In genomic region chr6:33840064-33840926, GRCh38 we compare ENCODE assay signal across 8 cellular contexts. TPM values are rescaled to one million over a fixed set of nuclear protein-coding genes. Genes with fewer than 3 reads are reported as not detected.
A peak's percentile ranks its signal among the peaks of the same experiment; 100 is the strongest.
DNase-seq lines count a peak whose midpoint lies in the region; ATAC-seq lines count a peak whose summit lies in the region.

No MANE protein-coding gene starts in this region.

- ATAC-seq in GM18519 (IDR thresholded peaks at IDR 0.05; ENCODE audit: low FRiP score, unreplicated experiment): no peak

- peak; percentile 41 for DNase-seq in activated T-cell treated with anti-CD3 and anti-CD28 coated beads for 24 hours (ENCODE audit: low read depth)
- DNase-seq in activated T-cell treated with anti-CD3 and anti-CD28 coated beads, Interleukin-2, amount 50 U/mL, for 1 hour: no peak
- DNase-seq in HK-2 (ENCODE audit: unreplicated experiment): peak; percentile 74
- peak; percentile 50 for DNase-seq in SKM-1 (lab: John Stamatoyannopoulos, UW; ENCODE audit: unreplicated experiment)
- DNase-seq in T47D (ENCODE audit: low read depth in 1 of 2, low spot score in 1 of 2): peak; percentile 50 to 86
- DNase-seq in medulla oblongata (ENCODE audit: extremely low spot score): peak; percentile 48
- peak; percentile 62 for DNase-seq in ureter (ENCODE audit: low spot score)

- in situ Hi-C loops in T47D (cut with HindIII; ENCODE audit: low pct_unique_long_range_greater_than_20kb, low sequenced_read_pairs): no loop called here

RNA-seq across cellular contexts. Expression of gene MLN, which starts 36.5 kb away (rescaled TPM):
- total RNA-seq in ureter: not detected

RNA-seq across cellular contexts. Expression of gene LEMD2, which starts 51.4 kb away (rescaled TPM):
- total RNA-seq in ureter: 71.0 TPM
